Comparison of ENCODE assay signal across 23 cellular contexts in genomic region chr4:42767669-42768068, GRCh38.
DNase-seq lines count a peak whose midpoint lies in the region; ATAC-seq, FAIRE-seq and TF ChIP-seq lines count a peak whose summit lies in the region.
"Had no signal": no experiment of that assay in that cellular context is flagged by ENCODE, and none has a peak within 500 bp of the region (broad histone marks: within the 10 kb centered on the region; RNA-seq: fewer than 3 reads in every experiment).

No MANE protein-coding gene starts in this region.

- no peak overlapping the region for H2AK5ac ChIP-seq in H1 (ENCODE audit: low read depth, low read length)
- H2AK5ac ChIP-seq in mesendoderm (ENCODE audit: low read length): no peak overlapping the region

- no peak overlapping the region for H3K4ac ChIP-seq in H1 (replicated peaks; ENCODE audit: insufficient read length, low read depth, low read length)
- no peak overlapping the region for H3K4ac ChIP-seq in mesendoderm (ENCODE audit: low read depth, low read length)

- H3K79me2 ChIP-seq in H1 (ENCODE audit: control insufficient read depth in 1 of 2, insufficient read depth in 2 of 2, low read length in 2 of 2): no peaks in the 10 kb centered on the region
- H3K79me2 ChIP-seq in mesendoderm (ENCODE audit: control insufficient read depth, insufficient read depth, low read length): no peaks in the 10 kb centered on the region

- no peak overlapping the region for H3K14ac ChIP-seq in H1 (ENCODE audit: insufficient read length)

- no peak overlapping the region for H3K9ac ChIP-seq in H1 (replicated peaks in 1 of 4; ENCODE audit: extremely low read depth in 1 of 4, low read depth in 3 of 4, low read length in 3 of 4)
- H3K9ac ChIP-seq in mesendoderm (ENCODE audit: low read length): no peak overlapping the region

- TF ChIP-seq CTCF in NB4 (IDR thresholded peaks at IDR 0.05; ENCODE audit: low read depth, low read length): no peak
- TF ChIP-seq CTCF in H1 (IDR thresholded peaks at IDR 0.05; ENCODE audit: control extremely low read depth in 1 of 3, insufficient read depth in 1 of 3, low read depth in 1 of 3, low read length in 3 of 3): no peak
- TF ChIP-seq CTCF in GM10266 (IDR thresholded peaks at IDR 0.05; ENCODE audit: control insufficient read depth, insufficient read depth, low read depth, missing control alignments): no peak

- H2BK120ac ChIP-seq in H1 (replicated peaks; ENCODE audit: low read depth, low read length) (no peak overlapping the region), mesendoderm (ENCODE audit: low read depth, low read length) (no peak overlapping the region)

- H3K4me3 ChIP-seq in NB4 (ENCODE audit: low read depth, low read length) (no peak overlapping the region), H1 (ENCODE audit: extremely low read depth in 1 of 4, insufficient read depth in 2 of 4, low read depth in 3 of 4, low read length in 4 of 4) (no peak overlapping the region), mesendoderm (ENCODE audit: low read length) (no peak overlapping the region)

- H4K20me1 ChIP-seq in H1 (replicated peaks in 1 of 2; ENCODE audit: control insufficient read depth in 1 of 2, insufficient read depth in 2 of 2, low read length in 2 of 2): no peaks in the 10 kb centered on the region

- ATAC-seq in HG02623 (IDR thresholded peaks at IDR 0.05; ENCODE audit: unreplicated experiment): no peak
- ATAC-seq in GM21381 (IDR thresholded peaks at IDR 0.05; ENCODE audit: unreplicated experiment): no peak
- ATAC-seq: CD8-positive, alpha-beta T cell; SK-N-SH treated with all-trans-retinoic acid at 6 μM for 48 hours had no signal

- 91% methylated on average over 8 of the region's 9 CpGs; no CpG with 5 or more reads in 1 of the 2 experiments for WGBS in H1 (ENCODE audit: extremely low coverage in 1 of 2, insufficient coverage in 1 of 2, insufficient read length in 1 of 2, insufficient replicate concordance in 2 of 2, low coverage in 1 of 2, low lambda C conversion rate in 2 of 2, missing lambda C conversion rate in 1 of 2), 2 experiments
- no CpG with 5 or more reads among the region's 9 CpGs for WGBS in mesendoderm (ENCODE audit: extremely low coverage, insufficient coverage, low lambda C conversion rate)

- no peak for FAIRE-seq in H1 (lab: Jason Lieb, UNC)
- FAIRE-seq: GM18507, HepG2 had no signal

- no peak for TF ChIP-seq EP300 in H1 (IDR thresholded peaks at IDR 0.05; ENCODE audit: borderline replicate concordance in 1 of 2, low read depth in 2 of 2, low read length in 2 of 2)

- peak overlapping the region; percentile 71; the same call in 1 of the 2 replicates for H2BK12ac ChIP-seq in H1 (ENCODE audit: low read depth, low read length)

- H3K56ac ChIP-seq in H1 (replicated peaks; ENCODE audit: insufficient read length, low read depth, low read length) (no peak overlapping the region), mesendoderm (ENCODE audit: low read length) (no peak overlapping the region)

- TF ChIP-seq RAD21 in H1 (IDR thresholded peaks at IDR 0.05 in 1 of 2, conservative IDR thresholded peaks at IDR 0.05 in 1 of 2; ENCODE audit: low read depth in 2 of 2, low read length in 2 of 2): no peak

- H3K18ac ChIP-seq in H1 (ENCODE audit: extremely low read depth, low read length) (no peak overlapping the region; the same call in 1 of the 2 replicates), mesendoderm (ENCODE audit: low read length) (no peak overlapping the region)

- DNase-seq in NB4 (ENCODE audit: low read depth) (peak; percentile 6), H1 (ENCODE audit: low read depth in 1 of 2, low spot score in 2 of 2) (no peak), mesendoderm (peak; percentile 37), GM10266 (ENCODE audit: extremely low spot score) (no peak), GM19238 (ENCODE audit: insufficient read length, low spot score) (no peak)
- DNase-seq: Caco-2, DMS 273 treated with DMSO at 0.1 percent for 48 hours, DMS79, GOT3, NCI-H1092 treated with DMSO at 0.1 percent for 48 hours, NCI-H1436, NCI-H187, NCI-H2081 treated with DMSO at 0.1 percent for 48 hours, NCI-H2171, NCI-H510A treated with DMSO at 0.1 percent for 48 hours, NCI-H748 treated with DMSO at 0.1 percent for 48 hours had no signal

- POLR2A ChIA-PET in H1 (lab: Charles Lee; ENCODE audit: partially characterized antibody): interaction anchor here (0.8 to 1.6 kb wide), 2 partner anchors 11 to 111 kb away, joined by 3 read pairs; no protein-coding TSS in a partner anchor

- no peak overlapping the region for H3K23ac ChIP-seq in H1 (ENCODE audit: insufficient read length)
- H3K23ac ChIP-seq in mesendoderm (ENCODE audit: low read length): no peak overlapping the region

- H3K27ac ChIP-seq in H1 (ENCODE audit: low read depth, low read length): no peak overlapping the region
- H3K27ac ChIP-seq in mesendoderm (ENCODE audit: low read depth, low read length): no peak overlapping the region
- H3K27ac ChIP-seq: C4-2B had no signal

- no peaks in the 10 kb centered on the region for H3K23me2 ChIP-seq in H1 (ENCODE audit: low read depth, low read length)

- no peak overlapping the region for H4K5ac ChIP-seq in H1 (ENCODE audit: insufficient read length, low read depth, low read length)
- no peak overlapping the region for H4K5ac ChIP-seq in mesendoderm (ENCODE audit: low read length)

- CTCF ChIA-PET in H1 (lab: Charles Lee; ENCODE audit: partially characterized antibody): interaction anchor here (0.6 to 3.4 kb wide), 39 partner anchors 7 to 613 kb away, joined by 3 to 17 read pairs (median 5); partner anchors contain the start of gene ATP8A1

- H3K27me3 ChIP-seq in H1 (replicated peaks in 1 of 4; ENCODE audit: control insufficient read depth in 3 of 4, extremely low read depth in 1 of 4, insufficient read depth in 3 of 4, low read length in 3 of 4) (no peaks in the 10 kb centered on the region), mesendoderm (ENCODE audit: insufficient read depth, low read length, poor library complexity) (no peaks in the 10 kb centered on the region)

- 0 out of 2 replicates have a peak overlapping the region, but pooled peaks have one; percentile 61 for H2AFZ ChIP-seq in H1 (ENCODE audit: low read length)

- H3K36me3 ChIP-seq in H1 (ENCODE audit: control insufficient read depth in 2 of 4, insufficient read depth in 4 of 4, low read length in 3 of 4) (no peaks in the 10 kb centered on the region), mesendoderm (ENCODE audit: control insufficient read depth, insufficient read depth, low read length) (no peaks in the 10 kb centered on the region)

- 0 out of 2 replicates have a peak overlapping the region, but pooled peaks have one; percentile 48 for H2BK20ac ChIP-seq in H1 (ENCODE audit: low read length)

- H2BK15ac ChIP-seq in H1 (ENCODE audit: low read length) (no peak overlapping the region), mesendoderm (replicated peaks; ENCODE audit: low read depth) (no peak overlapping the region)

- H3K4me2 ChIP-seq in H1 (ENCODE audit: insufficient read depth in 1 of 2, low read depth in 2 of 2, low read length in 2 of 2) (no peak overlapping the region), mesendoderm (ENCODE audit: low read length) (no peak overlapping the region)

- 0 out of 2 replicates have a peak overlapping the region, but pooled peaks have one; percentile 46 for H4K8ac ChIP-seq in H1 (ENCODE audit: extremely low read depth, insufficient read depth, low read length)
- H4K8ac ChIP-seq in mesendoderm (ENCODE audit: low read depth, low read length): no peak overlapping the region

- H3K4me1 ChIP-seq in H1 (replicated peaks in 1 of 4; ENCODE audit: control insufficient read depth in 3 of 4, insufficient read depth in 4 of 4, low read length in 3 of 4) (no peaks in the 10 kb centered on the region), mesendoderm (ENCODE audit: control insufficient read depth, low read depth, low read length) (no peaks in the 10 kb centered on the region)
- H3K4me1 ChIP-seq: Caco-2 had no signal

- H3K79me1 ChIP-seq in H1 (ENCODE audit: low read depth, low read length) (no peaks in the 10 kb centered on the region), mesendoderm (ENCODE audit: low read length) (no peaks in the 10 kb centered on the region)

- no peaks in the 10 kb centered on the region for H3K9me3 ChIP-seq in H1 (ENCODE audit: insufficient read depth in 2 of 2, low read depth in 1 of 2, low read length in 1 of 2)
- H3K9me3 ChIP-seq: Caco-2 had no signal

- H4K91ac ChIP-seq in H1 (replicated peaks; ENCODE audit: insufficient read length, low read length): no peak overlapping the region

- TF ChIP-seq POLR2A in NB4 (IDR thresholded peaks at IDR 0.05; ENCODE audit: extremely low read depth, insufficient read length) (no peak), H1 (IDR thresholded peaks at IDR 0.05; ENCODE audit: control extremely low read depth in 1 of 2, low read depth in 2 of 2, low read length in 2 of 2) (no peak)

- H2BK5ac ChIP-seq in H1 (ENCODE audit: low read depth, low read length) (no peak overlapping the region), mesendoderm (ENCODE audit: low read length) (no peak overlapping the region)

TF ChIP-seq in H1, 55 proteins besides CTCF, POLR2A, EP300 and RAD21 (continues in another document):
- no peak for TF ChIP-seq POU5F1 (IDR thresholded peaks at IDR 0.05; ENCODE audit: low read depth, low read length)
- no peak for TF ChIP-seq TEAD4 (IDR thresholded peaks at IDR 0.05; ENCODE audit: low read depth, low read length)
- no peak for TF ChIP-seq HDAC6 (IDR thresholded peaks at IDR 0.05; ENCODE audit: low read depth, low read length)
- no peak for TF ChIP-seq KDM4A (IDR thresholded peaks at IDR 0.05; ENCODE audit: low read depth, low read length, severe bottlenecking)
- TF ChIP-seq CBX5 (IDR thresholded peaks at IDR 0.05; ENCODE audit: low read depth, low read length): no peak
- no peak for TF ChIP-seq JUN (IDR thresholded peaks at IDR 0.05; ENCODE audit: low read depth, low read length)
- no peak for TF ChIP-seq GABPA (IDR thresholded peaks at IDR 0.05; ENCODE audit: borderline replicate concordance, insufficient read depth, low read length)
- TF ChIP-seq, protein P1, sequence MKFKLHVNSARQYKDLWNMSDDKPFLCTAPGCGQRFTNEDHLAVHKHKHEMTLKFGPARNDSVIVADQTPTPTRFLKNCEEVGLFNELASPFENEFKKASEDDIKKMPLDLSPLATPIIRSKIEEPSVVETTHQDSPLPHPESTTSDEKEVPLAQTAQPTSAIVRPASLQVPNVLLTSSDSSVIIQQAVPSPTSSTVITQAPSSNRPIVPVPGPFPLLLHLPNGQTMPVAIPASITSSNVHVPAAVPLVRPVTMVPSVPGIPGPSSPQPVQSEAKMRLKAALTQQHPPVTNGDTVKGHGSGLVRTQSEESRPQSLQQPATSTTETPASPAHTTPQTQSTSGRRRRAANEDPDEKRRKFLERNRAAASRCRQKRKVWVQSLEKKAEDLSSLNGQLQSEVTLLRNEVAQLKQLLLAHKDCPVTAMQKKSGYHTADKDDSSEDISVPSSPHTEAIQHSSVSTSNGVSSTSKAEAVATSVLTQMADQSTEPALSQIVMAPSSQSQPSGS (IDR thresholded peaks at IDR 0.05; ENCODE audit: low read length): no peak
- TF ChIP-seq CEBPB (IDR thresholded peaks at IDR 0.05; ENCODE audit: low read depth, low read length): no peak
- no peak for TF ChIP-seq EZH2 (IDR thresholded peaks at IDR 0.05; ENCODE audit: low read depth, low read length, severe bottlenecking)
- TF ChIP-seq BACH1 (IDR thresholded peaks at IDR 0.05; ENCODE audit: low read length): no peak
- no peak for TF ChIP-seq ASH2L (IDR thresholded peaks at IDR 0.05; ENCODE audit: low read length)

Comparison
In these comparisons a context has a peak if more than half of its experiments do, and no peak if none do; other contexts are left out.
1. DNase-seq: peak in NB4 (single experiment) and mesendoderm (single experiment); none in H1 (0 of 2), GM10266 (single experiment) and GM19238 (single experiment).